In genomic region chr1:212630159-212630900, GRCh38 we compare ENCODE assay signal across 8 cellular contexts. TPM values are rescaled to one million over a fixed set of nuclear protein-coding genes. Genes with fewer than 3 reads are reported as not detected.
DNase-seq lines count a peak whose midpoint lies in the region; ATAC-seq and TF ChIP-seq lines count a peak whose summit lies in the region.

No MANE protein-coding gene starts in this region.

- H3K27me3 Mint-ChIP-seq in progenitor cell of endocrine pancreas, result peaks cover 28% of the 10 kb centered on the region

- H3K4me3 Mint-ChIP-seq in progenitor cell of endocrine pancreas (ENCODE audit: low read depth), result no peak overlapping the region

- H3K27ac ChIP-seq in RWPE1, result no peak overlapping the region

- H3K4me1 Mint-ChIP-seq in progenitor cell of endocrine pancreas (ENCODE audit: low read depth), result peaks cover 1% of the 10 kb centered on the region

- no peak; the same call in 1 of the 2 replicates for TF ChIP-seq CTCF in RWPE1 (conservative IDR thresholded peaks at IDR 0.05; ENCODE audit: low read depth)
- TF ChIP-seq CTCF in progenitor cell of endocrine pancreas (IDR thresholded peaks at IDR 0.05; ENCODE audit: unreplicated experiment), result peak; percentile 73

- peaks cover 7% of the 10 kb centered on the region for H3K9me3 Mint-ChIP-seq in progenitor cell of endocrine pancreas (ENCODE audit: low read depth)

- ATAC-seq in GM21360 (IDR thresholded peaks at IDR 0.05; ENCODE audit: unreplicated experiment) (peak; percentile 93), HG03565 (IDR thresholded peaks at IDR 0.05; ENCODE audit: unreplicated experiment) (peak; percentile 88), Right ventricle myocardium inferior (peak; percentile 85)

- intact Hi-C loops in Right ventricle myocardium inferior (cut with DNase I), result loop anchor here (1.0 kb wide), 1 partner anchor 153 kb away; no protein-coding TSS in a partner anchor

- POLR2A ChIA-PET in RWPE1 (lab: Yijun Ruan, JAX; ENCODE audit: low non-redundant PET), result no interaction called here

- H3K36me3 Mint-ChIP-seq in progenitor cell of endocrine pancreas (ENCODE audit: insufficient read depth), result no peaks in the 10 kb centered on the region

- DNase-seq in DMS53 treated with DMSO at 0.1 percent for 48 hours (lab: John Stamatoyannopoulos, UW; ENCODE audit: unreplicated experiment) (peak; percentile 63), RWPE1 (ENCODE audit: low spot score) (peak; percentile 62), Right ventricle myocardium inferior (ENCODE audit: missing footprints) (peak; percentile 84), progenitor cell of endocrine pancreas (ENCODE audit: low spot score, unreplicated experiment) (peak; percentile 42), cortex of kidney (lab: John Stamatoyannopoulos, UW) (no peak)
- DNase-seq in activated effector memory CD4-positive, alpha-beta T cell treated with anti-CD3 and anti-CD28 coated beads, Interleukin-2, amount 50 U/mL, for 16 hours, result peak; percentile 85

- no peak overlapping the region for H3K27ac Mint-ChIP-seq in progenitor cell of endocrine pancreas

- CTCF ChIA-PET in RWPE1 (lab: Yijun Ruan, JAX), result interaction anchor here (0.6 to 0.7 kb wide), 3 partner anchors 106 to 1072 kb away, joined by 3 to 4 read pairs (median 3); no protein-coding TSS in a partner anchor

RNA-seq across cellular contexts. Expression of gene ATF3, which starts 21.8 kb away (rescaled TPM):
- total RNA-seq in Right ventricle myocardium inferior, result 13.7 TPM
- total RNA-seq in progenitor cell of endocrine pancreas, result 14.6 and 18.2 TPM in 2 replicates
